Comparison of ENCODE assay signal across 8 cellular contexts in genomic region chr17:781920-782731, GRCh38. TPM values are rescaled to one million over a fixed set of nuclear protein-coding genes. Genes with fewer than 3 reads are reported as not detected.
DNase-seq lines count a peak whose midpoint lies in the region; ATAC-seq and TF ChIP-seq lines count a peak whose summit lies in the region.

GLOD4 (minus strand) TSS chr17:782280; CDS start chr17:782255, 25 bp downstream.
MRM3 (plus strand) TSS chr17:782353; CDS start chr17:782379, 26 bp downstream.

- peak within 1 kb of the TSS; percentile 99 for H3K4me3 ChIP-seq in fibroblast of mammary gland (ENCODE audit: control insufficient read depth, low read depth, low read length)

- no peak for TF ChIP-seq CTCF in fibroblast of mammary gland (conservative IDR thresholded peaks at IDR 0.05; ENCODE audit: control insufficient read depth, insufficient read depth, low read depth, low read length)
- no peak for TF ChIP-seq CTCF in natural killer cell (IDR thresholded peaks at IDR 0.05)

- peak within 1 kb of the TSS; percentile 98 for H3K4me3 Mint-ChIP-seq in natural killer cell

- H3K9me3 Mint-ChIP-seq in natural killer cell: no peaks in the 10 kb centered on the region

- no peaks in the 10 kb centered on the region for H3K27me3 Mint-ChIP-seq in natural killer cell (ENCODE audit: low read depth in 2 of 2)

- H3K4me1 Mint-ChIP-seq in natural killer cell: peaks cover 22 to 27% of the 10 kb centered on the region in 2 donors

- intact Hi-C loops in natural killer cell (cut with micrococcal nuclease): loop anchor here (1.0 kb wide), 2 partner anchors 30 to 214 kb away; partner anchors contain the start of gene GEMIN4

- H3K36me3 Mint-ChIP-seq in natural killer cell: peaks cover 8% of the 10 kb centered on the region

- H3K27ac Mint-ChIP-seq in natural killer cell: peak within 1 kb of the TSS; percentile 97 to 99

- DNase-seq in DMS79 (lab: John Stamatoyannopoulos, UW): peak; percentile 12
- peak; percentile 50 for DNase-seq in KG1 (lab: John Stamatoyannopoulos, UW)
- DNase-seq in RKO (ENCODE audit: low spot score): peak; percentile 86
- DNase-seq in activated T-helper 1 cell treated with anti-CD3 and anti-CD28 coated beads, Interleukin-2, amount 50 U/mL, for 16 hours (ENCODE audit: low read depth in 1 of 2, low spot score in 1 of 2): peak; percentile 93 to 95
- peak; percentile 84 for DNase-seq in fibroblast of mammary gland (ENCODE audit: low read depth)
- peak; percentile 99 for DNase-seq in natural killer cell
- DNase-seq in stimulated activated naive CD4-positive, alpha-beta T cell (lab: John Stamatoyannopoulos, UW): peak; percentile 85 to 95 (median 94)

- ATAC-seq in GM21723 (IDR thresholded peaks at IDR 0.05; ENCODE audit: unreplicated experiment) (peak; percentile 86), natural killer cell (peak; percentile 96 to 97 (median 96))

RNA-seq across cellular contexts. Expression of gene GLOD4, which starts in this region (rescaled TPM):
- 10 to 100 TPM; 62.5 to 67.1 (median 63.5) TPM for total RNA-seq in natural killer cell

RNA-seq across cellular contexts. Expression of gene MRM3, which starts in this region (rescaled TPM):
- 10 to 100 TPM; 24.3 to 32.2 (median 31.9) TPM for total RNA-seq in natural killer cell

Comparison
In these comparisons a context has a peak if more than half of its experiments do, and no peak if none do; other contexts are left out.
1. Peak in every context shown above with its lines: DNase-seq, ATAC-seq and H3K4me3 ChIP-seq.
2. DNase-seq: peak in every context shown above with its lines; median percentile 99 in natural killer cell; 94 in activated T-helper 1 cell treated with anti-CD3 and anti-CD28 coated beads, Interleukin-2, amount 50 U/mL, for 16 hours; 94 in stimulated activated naive CD4-positive, alpha-beta T cell; 86 in RKO; 84 in fibroblast of mammary gland; 50 in KG1; 12 in DMS79.